Comparison of ENCODE assay signal across 8 cellular contexts in the genomic region with DNA sequence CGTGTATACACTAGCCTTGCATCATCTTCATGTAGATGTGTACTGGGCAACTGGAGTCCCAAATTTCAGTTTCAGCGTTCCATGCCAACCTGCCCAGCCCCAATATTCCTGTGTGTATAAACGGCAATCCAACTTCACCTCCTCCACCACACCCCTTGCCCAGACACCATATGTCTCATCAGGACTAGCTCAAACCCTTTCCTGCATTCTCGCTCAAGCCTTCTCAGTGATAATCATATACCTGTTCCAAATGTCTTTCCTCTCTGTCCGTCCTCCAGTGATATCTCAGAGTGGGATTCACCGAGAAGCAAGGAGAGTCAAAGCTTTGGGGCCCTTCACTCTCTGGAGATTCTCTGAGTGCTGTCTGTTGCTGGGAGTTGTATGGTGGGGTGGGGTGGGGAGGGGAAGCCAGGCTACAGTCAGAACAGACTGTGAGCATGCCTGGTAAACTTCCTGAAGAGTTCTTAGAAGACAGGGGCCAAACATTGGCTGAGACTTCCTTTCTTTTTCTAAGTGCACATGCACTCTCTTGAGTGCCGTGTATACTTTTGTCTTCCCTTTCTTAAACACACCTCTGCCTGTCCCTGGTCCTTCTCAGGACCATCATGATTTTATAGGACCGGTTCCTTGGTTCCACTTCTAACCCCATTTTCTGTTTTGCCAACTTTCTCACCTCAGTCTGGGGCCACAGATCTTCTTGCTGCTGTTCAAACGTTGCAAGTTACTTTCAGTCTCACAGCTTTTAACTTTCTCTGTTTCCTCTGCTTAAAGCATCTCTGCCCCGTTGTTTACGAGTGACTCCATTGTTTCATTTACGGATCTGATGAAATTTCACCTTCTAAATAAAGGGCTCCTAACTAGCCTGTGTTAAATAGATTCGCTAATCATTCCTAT. TPM values are rescaled to one million over a fixed set of nuclear protein-coding genes. Genes with fewer than 3 reads are reported as not detected.
A peak's percentile ranks its signal among the peaks of the same experiment; 100 is the strongest.
DNase-seq lines count a peak whose midpoint lies in the region; ATAC-seq and TF ChIP-seq lines count a peak whose summit lies in the region.
"Not testable (repeated sequence)": the region's sequence is repeated elsewhere in the genome, so short reads cannot be mapped to it uniquely, and the experiment has no call there.

No MANE protein-coding gene starts in this region.

- H3K4me3 ChIP-seq in Jurkat, Clone E6-1 (ENCODE audit: low read length), result peak overlapping the region; percentile 16; the same call in 1 of the 2 replicates

- peak overlapping the region; percentile 55 for H3K4me3 Mint-ChIP-seq in central memory CD8-positive, alpha-beta T cell
- peak overlapping the region; percentile 66 to 90 for H3K4me3 Mint-ChIP-seq in stimulated activated naive CD8-positive, alpha-beta T cell treated with anti-CD3 and anti-CD28 coated beads, Interleukin-15, amount 100 ng/mL, for 72 hours

- peak; percentile 74 for ATAC-seq in GM18505 (IDR thresholded peaks at IDR 0.05; ENCODE audit: unreplicated experiment)
- ATAC-seq in GM19397 (IDR thresholded peaks at IDR 0.05; ENCODE audit: unreplicated experiment), result peak; percentile 78
- ATAC-seq in HG02588 (IDR thresholded peaks at IDR 0.05; ENCODE audit: unreplicated experiment), result peak; percentile 89
- ATAC-seq in HG03097 (IDR thresholded peaks at IDR 0.05; ENCODE audit: low FRiP score, unreplicated experiment), result peak; percentile 82
- ATAC-seq in central memory CD8-positive, alpha-beta T cell (replicated peaks; ENCODE audit: extremely low read depth, poor library complexity, severe bottlenecking), result peak; percentile 46
- peak; percentile 91 for ATAC-seq in stimulated activated naive CD8-positive, alpha-beta T cell treated with anti-CD3 and anti-CD28 coated beads, Interleukin-15, amount 100 ng/mL, for 72 hours

- DNase-seq in Jurkat, Clone E6-1 (ENCODE audit: low read depth, low spot score); central memory CD8-positive, alpha-beta T cell (ENCODE audit: low spot score in 2 of 2): not testable (repeated sequence)
- DNase-seq in activated CD4-positive, alpha-beta T cell treated with anti-CD3 and anti-CD28 coated beads, Interleukin-2, amount 50 U/mL, for 48 hours, result peak; percentile 11 to 21
- DNase-seq in stimulated activated naive CD8-positive, alpha-beta T cell treated with anti-CD3 and anti-CD28 coated beads, Interleukin-15, amount 100 ng/mL, for 72 hours, result peak; percentile 30 to 48

- not testable (repeated sequence) for H3K27me3 Mint-ChIP-seq in central memory CD8-positive, alpha-beta T cell; stimulated activated naive CD8-positive, alpha-beta T cell treated with anti-CD3 and anti-CD28 coated beads, Interleukin-15, amount 100 ng/mL, for 72 hours

- not testable (repeated sequence) for TF ChIP-seq POLR2A in GM18505 (IDR thresholded peaks at IDR 0.05; ENCODE audit: borderline replicate concordance, extremely low read depth, insufficient read depth, insufficient read length)

- H3K36me3 Mint-ChIP-seq in central memory CD8-positive, alpha-beta T cell (ENCODE audit: insufficient read depth), result not testable (repeated sequence)

- not testable (repeated sequence) for H3K4me1 Mint-ChIP-seq in central memory CD8-positive, alpha-beta T cell; stimulated activated naive CD8-positive, alpha-beta T cell treated with anti-CD3 and anti-CD28 coated beads, Interleukin-15, amount 100 ng/mL, for 72 hours

- H3K9me3 Mint-ChIP-seq in central memory CD8-positive, alpha-beta T cell; stimulated activated naive CD8-positive, alpha-beta T cell treated with anti-CD3 and anti-CD28 coated beads, Interleukin-15, amount 100 ng/mL, for 72 hours: not testable (repeated sequence)

- peak overlapping the region; percentile 36 for H3K27ac Mint-ChIP-seq in central memory CD8-positive, alpha-beta T cell (ENCODE audit: low read depth)
- peak overlapping the region; percentile 96 to 97 for H3K27ac Mint-ChIP-seq in stimulated activated naive CD8-positive, alpha-beta T cell treated with anti-CD3 and anti-CD28 coated beads, Interleukin-15, amount 100 ng/mL, for 72 hours

RNA-seq across cellular contexts. Expression of a gene that starts 6.5 kb away (rescaled TPM):
- polyA plus RNA-seq in Jurkat, Clone E6-1 (2012; ENCODE audit: insufficient read depth, insufficient read length), result not detected

RNA-seq across cellular contexts. Expression of a gene that starts 8.8 kb away (rescaled TPM):
- polyA plus RNA-seq in Jurkat, Clone E6-1 (2012; ENCODE audit: insufficient read depth, insufficient read length), result not detected

RNA-seq across cellular contexts. Expression of a gene that starts 25.9 kb away (rescaled TPM):
- polyA plus RNA-seq in Jurkat, Clone E6-1 (2012; ENCODE audit: insufficient read depth, insufficient read length), result not detected

RNA-seq across cellular contexts. Expression of a gene that starts 36.5 kb away (rescaled TPM):
- not detected for polyA plus RNA-seq in Jurkat, Clone E6-1 (2012; ENCODE audit: insufficient read depth, insufficient read length)
